In genomic region chr1:98304888-98305287, GRCh38 we compare ENCODE assay signal across 1 cellular context.
TF ChIP-seq lines count a peak whose summit lies in the region.

No MANE protein-coding gene starts in this region.

TF ChIP-seq in HepG2, 621 proteins besides CTCF, POLR2A, EP300 and RAD21 (continued from another document):
- TF ChIP-seq ZNF451 (CRISPR knock-in tag; IDR thresholded peaks at IDR 0.05) (no peak), NR3C1 (CRISPR knock-in tag; IDR thresholded peaks at IDR 0.05) (no peak), SALL2 (CRISPR knock-in tag; IDR thresholded peaks at IDR 0.05) (no peak), ZBTB25 (CRISPR knock-in tag; IDR thresholded peaks at IDR 0.05) (no peak), ZNF260 (CRISPR knock-in tag; IDR thresholded peaks at IDR 0.05; ENCODE audit: borderline replicate concordance, low read depth) (no peak), NCOA2 (CRISPR knock-in tag; IDR thresholded peaks at IDR 0.05) (no peak), CREM (IDR thresholded peaks at IDR 0.05) (no peak), CREM (CRISPR knock-in tag; IDR thresholded peaks at IDR 0.05) (no peak)
